ENCODE assay signal across 13 cellular contexts in genomic region chr11:20579725-20580124, GRCh38. TPM values are rescaled to one million over a fixed set of nuclear protein-coding genes. Genes with fewer than 3 reads are reported as not detected.
"Had no signal": no experiment of that assay in that cellular context is flagged by ENCODE, and none has a peak within 500 bp of the region (broad histone marks: within the 10 kb centered on the region; RNA-seq: fewer than 3 reads in every experiment).

No MANE protein-coding gene starts in this region.

RNA-seq across cellular contexts. Expression of gene SLC6A5, which starts 19.7 kb away (rescaled TPM):
- total RNA-seq: stomach, subcutaneous adipose tissue, suprapubic skin, thoracic aorta, thyroid gland, tibial nerve, transverse colon, upper lobe of left lung, upper lobe of right lung, ureter, urinary bladder, uterus, vagina had no signal
- polyA plus RNA-seq: stomach, urinary bladder had no signal
